16 cellular contexts compared by ENCODE assay signal in the genomic region with DNA sequence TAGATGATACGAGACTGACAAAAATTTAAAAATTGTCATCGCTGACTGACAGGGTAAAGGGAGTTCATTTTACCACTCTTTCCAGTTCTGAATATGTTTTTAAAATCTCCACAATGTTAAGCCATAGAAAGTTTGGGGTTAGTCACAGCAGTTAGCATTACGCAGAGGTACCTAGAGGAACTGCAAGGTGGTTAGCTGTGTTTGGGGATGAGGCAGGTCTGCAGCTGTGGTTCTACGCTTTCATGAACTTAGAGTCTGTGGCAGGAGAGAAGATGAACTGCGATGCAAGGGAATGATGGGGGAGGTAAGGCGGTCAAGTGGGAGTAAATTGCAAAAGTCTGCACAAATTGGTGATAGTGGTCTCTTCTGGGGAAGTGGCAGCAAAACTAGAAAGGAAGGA. TPM values are rescaled to one million over a fixed set of nuclear protein-coding genes. Genes with fewer than 3 reads are reported as not detected.
A peak's percentile ranks its signal among the peaks of the same experiment; 100 is the strongest.
DNase-seq lines count a peak whose midpoint lies in the region; ATAC-seq and TF ChIP-seq lines count a peak whose summit lies in the region.
"Had no signal": no experiment of that assay in that cellular context is flagged by ENCODE, and none has a peak within 500 bp of the region (broad histone marks: within the 10 kb centered on the region; RNA-seq: fewer than 3 reads in every experiment).

No MANE protein-coding gene starts in this region.

- H3K27me3 ChIP-seq in hepatocyte: no peaks in the 10 kb centered on the region
- H3K27me3 ChIP-seq: gastrocnemius medialis had no signal

- no peak overlapping the region for H2AFZ ChIP-seq in hepatocyte

- H3K4me3 ChIP-seq in hepatocyte: no peak overlapping the region
- H3K4me3 ChIP-seq: gastrocnemius medialis, lower lobe of right lung had no signal

- DNase-seq in hepatocyte (ENCODE audit: low spot score) (no peak), COR-L47 (lab: John Stamatoyannopoulos, UW) (no peak), DMS 273 (lab: John Stamatoyannopoulos, UW; ENCODE audit: unreplicated experiment) (no peak), A172 (ENCODE audit: low spot score) (no peak)
- DNase-seq in activated CD8-positive, alpha-beta memory T cell treated with anti-CD3 and anti-CD28 coated beads, Interleukin-2, amount 10 ng/mL, durations not matched to agents 7 days and 5 days: no peak
- DNase-seq: activated CD4-positive, alpha-beta T cell treated with anti-CD3 and anti-CD28 coated beads, Interleukin-2, amount 50 U/mL, for 48 hours; activated naive CD4-positive, alpha-beta T cell treated with anti-CD3 and anti-CD28 coated beads, Interleukin-2, amount 50 U/mL, for 16 hours; Caco-2; gastrocnemius medialis; lower lobe of right lung; NCI-H1092; SK-N-SH; stimulated activated CD4-positive, alpha-beta T cell treated with anti-CD3 and anti-CD28 coated beads, Interleukin-4, amount 100 ng/mL, for 4 hours had no signal

- H3K27ac Mint-ChIP-seq in activated CD8-positive, alpha-beta memory T cell treated with anti-CD3 and anti-CD28 coated beads, Interleukin-2, amount 10 ng/mL, durations not matched to agents 7 days and 5 days: no peak overlapping the region

- no peaks in the 10 kb centered on the region for H4K20me1 ChIP-seq in hepatocyte (ENCODE audit: insufficient read depth, poor library complexity, severe bottlenecking)

- CTCF ChIA-PET in activated CD8-positive, alpha-beta memory T cell treated with anti-CD3 and anti-CD28 coated beads, Interleukin-2, amount 10 ng/mL, durations not matched to agents 7 days and 5 days (lab: Charles Lee): no interaction called here

- no peak overlapping the region for H3K4me3 Mint-ChIP-seq in activated CD8-positive, alpha-beta memory T cell treated with anti-CD3 and anti-CD28 coated beads, Interleukin-2, amount 10 ng/mL, durations not matched to agents 7 days and 5 days

- H3K79me2 ChIP-seq in hepatocyte: no peaks in the 10 kb centered on the region

- no peaks in the 10 kb centered on the region for H3K9me2 ChIP-seq in hepatocyte (replicated peaks; ENCODE audit: insufficient read depth)
- H3K9me2 ChIP-seq: SK-N-SH had no signal

- H3K4me2 ChIP-seq in hepatocyte: no peak overlapping the region
- H3K4me2 ChIP-seq: SK-N-SH had no signal

- no peaks in the 10 kb centered on the region for H3K36me3 Mint-ChIP-seq in activated CD8-positive, alpha-beta memory T cell treated with anti-CD3 and anti-CD28 coated beads, Interleukin-2, amount 10 ng/mL, durations not matched to agents 7 days and 5 days

- no peak for TF ChIP-seq CTCF in hepatocyte (IDR thresholded peaks at IDR 0.05; ENCODE audit: poor library complexity)

- no peaks in the 10 kb centered on the region for H3K9me3 Mint-ChIP-seq in activated CD8-positive, alpha-beta memory T cell treated with anti-CD3 and anti-CD28 coated beads, Interleukin-2, amount 10 ng/mL, durations not matched to agents 7 days and 5 days (ENCODE audit: low read depth)

- H3K27ac ChIP-seq in hepatocyte: peak overlapping the region; percentile 31
- H3K27ac ChIP-seq: gastrocnemius medialis, lower lobe of right lung had no signal

- H3K36me3 ChIP-seq in hepatocyte (replicated peaks; ENCODE audit: insufficient read depth, low read depth): no peaks in the 10 kb centered on the region
- H3K36me3 ChIP-seq: gastrocnemius medialis, lower lobe of right lung had no signal

- peaks cover 2% of the 10 kb centered on the region for H3K4me1 Mint-ChIP-seq in activated CD8-positive, alpha-beta memory T cell treated with anti-CD3 and anti-CD28 coated beads, Interleukin-2, amount 10 ng/mL, durations not matched to agents 7 days and 5 days

- peak; percentile 88 for ATAC-seq in GM18519 (IDR thresholded peaks at IDR 0.05; ENCODE audit: low FRiP score, unreplicated experiment)
- peak; percentile 72 for ATAC-seq in GM21526 (IDR thresholded peaks at IDR 0.05; ENCODE audit: low FRiP score, unreplicated experiment)
- peak; percentile 68 for ATAC-seq in HG03342 (IDR thresholded peaks at IDR 0.05; ENCODE audit: unreplicated experiment)
- ATAC-seq in activated CD8-positive, alpha-beta memory T cell treated with anti-CD3 and anti-CD28 coated beads, Interleukin-2, amount 10 ng/mL, durations not matched to agents 7 days and 5 days: no peak
- ATAC-seq: gastrocnemius medialis, lower lobe of right lung had no signal

- WGBS in hepatocyte (ENCODE audit: low lambda C conversion rate, missing lambda C conversion rate): 96% methylated on average over 6 of the region's 6 CpGs

- peaks cover 4% of the 10 kb centered on the region for H3K4me1 ChIP-seq in hepatocyte (ENCODE audit: insufficient read depth)
- H3K4me1 ChIP-seq: Caco-2, gastrocnemius medialis had no signal

- H3K27me3 Mint-ChIP-seq in activated CD8-positive, alpha-beta memory T cell treated with anti-CD3 and anti-CD28 coated beads, Interleukin-2, amount 10 ng/mL, durations not matched to agents 7 days and 5 days: peaks cover 10% of the 10 kb centered on the region

- H3K9me3 ChIP-seq in hepatocyte (ENCODE audit: low read depth): no peaks in the 10 kb centered on the region
- H3K9me3 ChIP-seq: Caco-2, gastrocnemius medialis, lower lobe of right lung, SK-N-SH had no signal

RNA-seq across cellular contexts. Expression of a gene that starts 38.8 kb away (rescaled TPM):
- total RNA-seq in hepatocyte: 98.4 and 107 TPM in 2 replicates
- polyA plus RNA-seq in hepatocyte: 99.5 and 102 TPM in 2 replicates
- total RNA-seq in activated CD8-positive, alpha-beta memory T cell treated with anti-CD3 and anti-CD28 coated beads, Interleukin-2, amount 10 ng/mL, durations not matched to agents 7 days and 5 days: 10 to 100 TPM; 29.5 to 34.8 TPM
- 95.4 and 97.5 TPM in 2 replicates for total RNA-seq in A172 (2014; rRNA removed; shearing (Covaris generic))
